In genomic region chrX:132226169-132226568, GRCh38 we compare ENCODE assay signal across 8 cellular contexts. TPM values are rescaled to one million over a fixed set of nuclear protein-coding genes. Genes with fewer than 3 reads are reported as not detected.
DNase-seq lines count a peak whose midpoint lies in the region; ATAC-seq, FAIRE-seq and TF ChIP-seq lines count a peak whose summit lies in the region.

No MANE protein-coding gene starts in this region.

- no peak overlapping the region for H2AK9ac ChIP-seq in IMR-90 (replicated peaks; ENCODE audit: low read depth, low read length, poor library complexity)

- peak; percentile 47 for TF ChIP-seq RAD21 in IMR-90 (IDR thresholded peaks at IDR 0.05; ENCODE audit: low read length)

- H2BK5ac ChIP-seq in IMR-90 (ENCODE audit: low read depth, low read length, poor library complexity, severe bottlenecking), result no peak overlapping the region

- H3K18ac ChIP-seq in IMR-90 (ENCODE audit: low read depth, low read length), result no peak overlapping the region

- no peaks in the 10 kb centered on the region for H3K27me3 Mint-ChIP-seq in activated naive CD8-positive, alpha-beta T cell treated with anti-CD3 and anti-CD28 coated beads, Interleukin-2, amount 50 U/mL, for 24 hours

- CTCF ChIA-PET in IMR-90 (lab: Yijun Ruan, JAX), result interaction anchor here (0.6 kb wide), 2 partner anchors 9 to 66 kb away, joined by 3 read pairs; no protein-coding TSS in a partner anchor

- no peak overlapping the region for H2BK120ac ChIP-seq in IMR-90 (ENCODE audit: low read depth, low read length)

- H4K8ac ChIP-seq in IMR-90 (ENCODE audit: low read depth in 2 of 2, low read length in 2 of 2), result no peak overlapping the region

- no peak overlapping the region for H2AFZ ChIP-seq in IMR-90 (replicated peaks; ENCODE audit: low read length, poor library complexity)

- H3K4me1 Mint-ChIP-seq in activated naive CD8-positive, alpha-beta T cell treated with anti-CD3 and anti-CD28 coated beads, Interleukin-2, amount 50 U/mL, for 24 hours, result peaks cover 12% of the 10 kb centered on the region

- H3K27ac Mint-ChIP-seq in activated naive CD8-positive, alpha-beta T cell treated with anti-CD3 and anti-CD28 coated beads, Interleukin-2, amount 50 U/mL, for 24 hours, result no peak overlapping the region

- H3K9me1 ChIP-seq in IMR-90 (ENCODE audit: insufficient read depth, low read length), result no peaks in the 10 kb centered on the region; the same call in 1 of the 2 replicates

- in situ Hi-C loops in IMR-90 (cut with MboI; ENCODE audit: low sequenced_read_pairs), result loop anchor here (10.0 kb wide), 1 partner anchor 409 kb away; no protein-coding TSS in a partner anchor
- in situ Hi-C loops in astrocyte of the cerebellum (cut with HindIII; ENCODE audit: low sequenced_read_pairs), result loop anchor here (25.0 kb wide), 1 partner anchor 386 kb away; no protein-coding TSS in a partner anchor

- no peak for FAIRE-seq in GM19239 (lab: Jason Lieb, UNC)

- H3K14ac ChIP-seq in IMR-90 (replicated peaks; ENCODE audit: low read depth, low read length), result no peak overlapping the region

- no peak overlapping the region for H2AK5ac ChIP-seq in IMR-90 (ENCODE audit: low read depth, low read length)

- dilution Hi-C loops in IMR-90 (cut with HindIII; ENCODE audit: low sequenced_read_pairs, unreplicated experiment), result no loop called here

- H3K9me3 ChIP-seq in DOHH2 (ENCODE audit: control insufficient read depth, insufficient read depth, low read length), result no peaks in the 10 kb centered on the region
- no peaks in the 10 kb centered on the region for H3K9me3 ChIP-seq in IMR-90 (ENCODE audit: control insufficient read depth, insufficient read depth, low read length)
- H3K9me3 ChIP-seq in right lobe of liver, result no peaks in the 10 kb centered on the region

- H2BK15ac ChIP-seq in IMR-90 (ENCODE audit: low read depth, low read length), result no peak overlapping the region

- no peaks in the 10 kb centered on the region for H3K79me1 ChIP-seq in IMR-90 (ENCODE audit: low read depth in 1 of 2, low read length in 2 of 2)

- H3K4ac ChIP-seq in IMR-90 (ENCODE audit: low read depth, low read length), result no peak overlapping the region

- H3K9me2 ChIP-seq in DOHH2 (replicated peaks; ENCODE audit: control insufficient read depth, low read length), result no peaks in the 10 kb centered on the region

- H3K4me2 ChIP-seq in DOHH2 (ENCODE audit: low read length) (no peak overlapping the region), IMR-90 (ENCODE audit: low read depth, low read length) (no peak overlapping the region)

- H3K4me1 ChIP-seq in DOHH2 (ENCODE audit: control insufficient read depth, low read length) (0 out of 2 replicates have a peak, but pooled peaks cover under 1% of the 10 kb centered on the region), IMR-90 (ENCODE audit: control insufficient read depth, insufficient read depth, low read length) (peaks cover 2% of the 10 kb centered on the region; the same call in 1 of the 2 replicates), right lobe of liver (peaks cover 0 to 5% (median 0%) of the 10 kb centered on the region in 4 donors)

- TF ChIP-seq POLR2A in IMR-90 (IDR thresholded peaks at IDR 0.05; ENCODE audit: low read depth, low read length) (no peak), right lobe of liver (IDR thresholded peaks at IDR 0.05) (no peak)

- no peak overlapping the region for H2BK20ac ChIP-seq in IMR-90 (ENCODE audit: low read depth, low read length)

- H3K4me3 Mint-ChIP-seq in activated naive CD8-positive, alpha-beta T cell treated with anti-CD3 and anti-CD28 coated beads, Interleukin-2, amount 50 U/mL, for 24 hours, result no peak overlapping the region

- POLR2A ChIA-PET in IMR-90 (lab: Charles Lee; ENCODE audit: unreplicated experiment), result interaction anchor here (0.6 kb wide), 1 partner anchor 406 kb away, joined by 4 read pairs; no protein-coding TSS in a partner anchor

- BruUV-seq in IMR-90 (replicated peaks; lab: Mats Ljungman, UMichigan), result no TSS peak

- no peaks in the 10 kb centered on the region for H4K20me1 ChIP-seq in DOHH2 (ENCODE audit: control insufficient read depth, insufficient read depth, low read depth, low read length)
- no peaks in the 10 kb centered on the region for H4K20me1 ChIP-seq in IMR-90 (ENCODE audit: insufficient read depth, low read length)

- H3K4me3 ChIP-seq in DOHH2 (ENCODE audit: low read length) (no peak overlapping the region), IMR-90 (ENCODE audit: insufficient read depth, low read depth, low read length) (no peak overlapping the region), astrocyte of the cerebellum (ENCODE audit: low read depth, low read length) (no peak overlapping the region), right lobe of liver (no peak overlapping the region)

- H4K91ac ChIP-seq in IMR-90 (ENCODE audit: insufficient read depth, low read depth, low read length), result no peak overlapping the region

- H3K36me3 ChIP-seq in DOHH2 (ENCODE audit: control insufficient read depth, low read length), result no peaks in the 10 kb centered on the region
- no peaks in the 10 kb centered on the region for H3K36me3 ChIP-seq in IMR-90 (ENCODE audit: control insufficient read depth, insufficient read depth, low read length)
- H3K36me3 ChIP-seq in right lobe of liver, result no peaks in the 10 kb centered on the region

- H4K5ac ChIP-seq in IMR-90 (ENCODE audit: low read depth, low read length), result no peak overlapping the region

- no peak overlapping the region for H3K56ac ChIP-seq in IMR-90 (ENCODE audit: extremely low read depth, insufficient read depth, low read length)

- no peaks in the 10 kb centered on the region for H3K9me3 Mint-ChIP-seq in activated naive CD8-positive, alpha-beta T cell treated with anti-CD3 and anti-CD28 coated beads, Interleukin-2, amount 50 U/mL, for 24 hours

- no peaks in the 10 kb centered on the region for H3F3A ChIP-seq in DOHH2 (ENCODE audit: control insufficient read depth, insufficient read depth)

- 80 to 100% methylated on average over 1 of the region's 4 CpGs for WGBS in IMR-90 (ENCODE audit: extremely low coverage in 2 of 2, insufficient read length in 1 of 2), 2 experiments
- WGBS in right lobe of liver (ENCODE audit: insufficient coverage, low coverage, low lambda C conversion rate, missing lambda C conversion rate), result 25% methylated on average over 2 of the region's 4 CpGs

- intact Hi-C loops in IMR-90 (cut with micrococcal nuclease) (loop anchor here (1.0 kb wide), 1 partner anchor 66 kb away; no protein-coding TSS in a partner anchor), right lobe of liver (cut with DNase I) (no loop called here)

- H3K9ac ChIP-seq in IMR-90 (ENCODE audit: low read depth, low read length), result no peak overlapping the region

- no peaks in the 10 kb centered on the region for H3K79me2 ChIP-seq in DOHH2 (ENCODE audit: control insufficient read depth, low read length)

- DNase-seq in IMR-90, result peak; percentile 15
- DNase-seq in astrocyte of the cerebellum (ENCODE audit: low read depth), result no peak
- no peak for DNase-seq in right lobe of liver
- no peak for DNase-seq in activated naive CD8-positive, alpha-beta T cell treated with anti-CD3 and anti-CD28 coated beads, Interleukin-2, amount 50 U/mL, for 24 hours
- DNase-seq in GM19239 (ENCODE audit: insufficient read length, low spot score), result no peak
- no peak for DNase-seq in MV-4-11 (lab: John Stamatoyannopoulos, UW)

- TF ChIP-seq CTCF in DOHH2 (IDR thresholded peaks at IDR 0.05; ENCODE audit: low read depth, low read length, poor library complexity, severe bottlenecking) (peak; percentile 19), IMR-90 (conservative IDR thresholded peaks at IDR 0.05; ENCODE audit: low read depth, low read length) (peak; percentile 55), astrocyte of the cerebellum (IDR thresholded peaks at IDR 0.05; ENCODE audit: low read depth, low read length, missing control alignments) (peak; percentile 28), right lobe of liver (IDR thresholded peaks at IDR 0.05) (peak; percentile 36 to 50 (median 40))

- ATAC-seq in IMR-90 (ENCODE audit: low read depth) (no peak), right lobe of liver (no peak), GM18511 (IDR thresholded peaks at IDR 0.05; ENCODE audit: unreplicated experiment) (no peak)
- no peak for ATAC-seq in activated naive CD8-positive, alpha-beta T cell treated with anti-CD3 and anti-CD28 coated beads, Interleukin-2, amount 50 U/mL, for 24 hours

- no peaks in the 10 kb centered on the region for H3K27me3 ChIP-seq in DOHH2 (ENCODE audit: control insufficient read depth, low read length)
- H3K27me3 ChIP-seq in IMR-90 (ENCODE audit: control insufficient read depth, insufficient read depth, low read length), result peaks cover 4% of the 10 kb centered on the region; the same call in 1 of the 2 replicates
- H3K27me3 ChIP-seq in right lobe of liver, result no peaks in the 10 kb centered on the region

- no peak overlapping the region for H3K23ac ChIP-seq in IMR-90 (ENCODE audit: low read depth, low read length)

- H3K27ac ChIP-seq in DOHH2 (ENCODE audit: low read depth, low read length), result no peak overlapping the region
- H3K27ac ChIP-seq in IMR-90 (ENCODE audit: insufficient read depth, low read length), result no peak overlapping the region
- no peak overlapping the region for H3K27ac ChIP-seq in right lobe of liver

- no peaks in the 10 kb centered on the region for H3K36me3 Mint-ChIP-seq in activated naive CD8-positive, alpha-beta T cell treated with anti-CD3 and anti-CD28 coated beads, Interleukin-2, amount 50 U/mL, for 24 hours (ENCODE audit: low read depth)

TF ChIP-seq in IMR-90, 13 proteins besides CTCF, POLR2A, EP300 and RAD21:
- peak; percentile 37; the same call in 1 of the 2 replicates for TF ChIP-seq SMC3 (IDR thresholded peaks at IDR 0.05; ENCODE audit: low read depth, low read length)
- TF ChIP-seq CEBPB (IDR thresholded peaks at IDR 0.05; ENCODE audit: low read depth, low read length), result no peak

RNA-seq across cellular contexts. Expression of gene RAP2C, which starts 6.9 kb away (rescaled TPM):
- 24.4 and 24.9 TPM in 2 replicates for total RNA-seq in IMR-90 (2012; rRNA removed)
- 7.0 and 7.6 TPM in 2 replicates for polyA plus RNA-seq in IMR-90 (2012; rRNA removed)
- polyA plus RNA-seq in IMR-90 (2012; cell fraction: cytosol; rRNA removed), result 2.6 and 2.8 TPM in 2 replicates
- polyA plus RNA-seq in IMR-90 (2012; cell fraction: nucleus; rRNA removed; ENCODE audit: low replicate concordance), result 2.8 and 6.4 TPM in 2 replicates
- 10 to 100 TPM; 18.9 to 26.6 (median 25.1) TPM for total RNA-seq in right lobe of liver
